8 cellular contexts compared by ENCODE assay signal in genomic region chr10:73495226-73495883, GRCh38.
DNase-seq lines count a peak whose midpoint lies in the region; ATAC-seq and TF ChIP-seq lines count a peak whose summit lies in the region.

No MANE protein-coding gene starts in this region.

- peak overlapping the region; percentile 73 for H3K9ac ChIP-seq in OCI-LY1 (ENCODE audit: low read length)
- H3K9ac ChIP-seq in mucosa of stomach (ENCODE audit: low read length), result peak overlapping the region; percentile 96

- H3K27ac ChIP-seq in OCI-LY1 (ENCODE audit: low read depth, low read length, poor library complexity, severe bottlenecking), result peak overlapping the region; percentile 80

- H4K20me1 ChIP-seq in OCI-LY1 (ENCODE audit: insufficient read depth, low read length), result no peaks in the 10 kb centered on the region

- H3K36me3 ChIP-seq in OCI-LY1 (ENCODE audit: insufficient read depth, low read length) (0 out of 2 replicates have a peak, but pooled peaks cover under 1% of the 10 kb centered on the region), mucosa of stomach (ENCODE audit: control insufficient read depth, insufficient read depth, low read length) (peaks cover 3% of the 10 kb centered on the region)

- H3K79me2 ChIP-seq in OCI-LY1 (ENCODE audit: insufficient read depth, low read length), result peaks cover 42% of the 10 kb centered on the region

- H2AFZ ChIP-seq in OCI-LY1 (ENCODE audit: low read length), result no peak overlapping the region

- H3K4me1 ChIP-seq in OCI-LY1 (ENCODE audit: insufficient read depth, low read length, severe bottlenecking), result peaks cover 30% of the 10 kb centered on the region
- H3K4me1 ChIP-seq in mucosa of stomach (ENCODE audit: control insufficient read depth, insufficient read depth, low read length), result peaks cover 14% of the 10 kb centered on the region

- no peaks in the 10 kb centered on the region for H3K9me2 ChIP-seq in OCI-LY1 (ENCODE audit: low read depth, low read length)

- ATAC-seq in GM19452 (IDR thresholded peaks at IDR 0.05; ENCODE audit: unreplicated experiment) (peak; percentile 91), HG03571 (IDR thresholded peaks at IDR 0.05; ENCODE audit: unreplicated experiment) (peak; percentile 87)

- no peaks in the 10 kb centered on the region for H3K27me3 ChIP-seq in OCI-LY1 (ENCODE audit: insufficient read depth, low read length)
- no peaks in the 10 kb centered on the region for H3K27me3 ChIP-seq in mucosa of stomach (ENCODE audit: control insufficient read depth, insufficient read depth, low read length)

- no peaks in the 10 kb centered on the region for H3F3A ChIP-seq in OCI-LY1 (ENCODE audit: insufficient read depth, low read length)

- H3K4me3 ChIP-seq in OCI-LY1 (ENCODE audit: low read depth, low read length, poor library complexity, severe bottlenecking) (peak overlapping the region; percentile 71), epithelial cell of esophagus (ENCODE audit: low read length) (peak overlapping the region; percentile 90), mucosa of stomach (ENCODE audit: low read length) (peak overlapping the region; percentile 97)

- H3K9me3 ChIP-seq in OCI-LY1 (ENCODE audit: low read length), result no peaks in the 10 kb centered on the region
- H3K9me3 ChIP-seq in mucosa of stomach (ENCODE audit: control insufficient read depth, low read length), result no peaks in the 10 kb centered on the region

- TF ChIP-seq CTCF in OCI-LY1 (IDR thresholded peaks at IDR 0.05; ENCODE audit: low read length) (no peak), epithelial cell of esophagus (IDR thresholded peaks at IDR 0.05; ENCODE audit: insufficient read depth, low read depth, low read length, missing control alignments) (no peak)

- H3K4me2 ChIP-seq in OCI-LY1 (ENCODE audit: low read length), result peak overlapping the region; percentile 89

- DNase-seq in CMK (ENCODE audit: low read depth) (peak; percentile 85), activated T-cell treated with anti-CD3 and anti-CD28 coated beads for 1 hour (ENCODE audit: low read depth) (peak; percentile 78), epithelial cell of esophagus (ENCODE audit: low read depth) (peak; percentile 95)
- peak; percentile 89 for DNase-seq in stimulated activated CD8-positive, alpha-beta memory T cell treated with anti-CD3 and anti-CD28 coated beads, Interleukin-4, amount 100 ng/mL, for 48 hours

Comparison
In these comparisons a context has a peak if more than half of its experiments do, and no peak if none do; other contexts are left out.
1. Peak in every context shown above with its lines: DNase-seq, ATAC-seq, H3K4me3 ChIP-seq and H3K27ac ChIP-seq.